In genomic region chr1:116666090-116666489, GRCh38 we compare ENCODE assay signal across 8 cellular contexts. TPM values are rescaled to one million over a fixed set of nuclear protein-coding genes. Genes with fewer than 3 reads are reported as not detected.
DNase-seq lines count a peak whose midpoint lies in the region; ATAC-seq, FAIRE-seq and TF ChIP-seq lines count a peak whose summit lies in the region.

No MANE protein-coding gene starts in this region.

- H2AFZ ChIP-seq in keratinocyte (ENCODE audit: control insufficient read depth, low read length): no peak overlapping the region

- no peak for TF ChIP-seq CTCF in keratinocyte (optimal IDR thresholded peaks at IDR 0.05 in 1 of 3, IDR thresholded peaks at IDR 0.05 in 1 of 3, conservative IDR thresholded peaks at IDR 0.05 in 1 of 3; ENCODE audit: extremely low read depth in 1 of 3, insufficient read depth in 2 of 3, low read length in 3 of 3)

- dilution Hi-C loops in keratinocyte (cut with MboI; ENCODE audit: extremely low pct_ligation_motif_present, low sequenced_read_pairs): no loop called here

- peaks cover 15% of the 10 kb centered on the region for H3K4me1 Mint-ChIP-seq in activated CD4-positive, alpha-beta T cell treated with anti-CD3 and anti-CD28 coated beads, Interleukin-2, amount 10 ng/mL, durations not matched to agents 7 days and 5 days
- peaks cover 2% of the 10 kb centered on the region for H3K4me1 Mint-ChIP-seq in activated CD4-positive, alpha-beta memory T cell treated with anti-CD3 and anti-CD28 coated beads for 36 hours (ENCODE audit: low read depth)
- peaks cover 4% of the 10 kb centered on the region for H3K4me1 Mint-ChIP-seq in stimulated activated effector memory CD8-positive, alpha-beta T cell treated with anti-CD3 and anti-CD28 coated beads, Interleukin-12 subunit alpha, Interleukin-12 subunit beta, amount 100 ng/mL, for 72 hours

- H3K79me2 ChIP-seq in keratinocyte (ENCODE audit: control insufficient read depth, insufficient read depth, low read length): peaks cover 49% of the 10 kb centered on the region

- POLR2A ChIA-PET in activated CD4-positive, alpha-beta T cell treated with anti-CD3 and anti-CD28 coated beads, Interleukin-2, amount 10 ng/mL, durations not matched to agents 7 days and 5 days (lab: Charles Lee): no interaction called here
- POLR2A ChIA-PET in activated CD4-positive, alpha-beta memory T cell treated with anti-CD3 and anti-CD28 coated beads for 36 hours (lab: Charles Lee): no interaction called here

- DNase-seq in activated CD4-positive, alpha-beta T cell treated with anti-CD3 and anti-CD28 coated beads, Interleukin-2, amount 10 ng/mL, durations not matched to agents 7 days and 5 days: no peak
- DNase-seq in activated CD4-positive, alpha-beta T cell treated with anti-CD3 and anti-CD28 coated beads, Interleukin-2, amount 50 U/mL, for 4 hours: no peak
- DNase-seq in activated CD4-positive, alpha-beta memory T cell treated with anti-CD3 and anti-CD28 coated beads for 36 hours: no peak
- DNase-seq in keratinocyte (ENCODE audit: low read depth, low spot score): no peak
- no peak for DNase-seq in stimulated activated effector memory CD8-positive, alpha-beta T cell treated with anti-CD3 and anti-CD28 coated beads, Interleukin-12 subunit alpha, Interleukin-12 subunit beta, amount 100 ng/mL, for 72 hours (ENCODE audit: low spot score in 2 of 2)
- DNase-seq in SW 1271 (lab: John Stamatoyannopoulos, UW): no peak
- DNase-seq in effector CD8-positive, alpha-beta T cell (lab: John Stamatoyannopoulos, UW): no peak

- no peaks in the 10 kb centered on the region for H3K9me3 Mint-ChIP-seq in activated CD4-positive, alpha-beta T cell treated with anti-CD3 and anti-CD28 coated beads, Interleukin-2, amount 10 ng/mL, durations not matched to agents 7 days and 5 days
- H3K9me3 Mint-ChIP-seq in activated CD4-positive, alpha-beta memory T cell treated with anti-CD3 and anti-CD28 coated beads for 36 hours: no peaks in the 10 kb centered on the region
- no peaks in the 10 kb centered on the region for H3K9me3 Mint-ChIP-seq in stimulated activated effector memory CD8-positive, alpha-beta T cell treated with anti-CD3 and anti-CD28 coated beads, Interleukin-12 subunit alpha, Interleukin-12 subunit beta, amount 100 ng/mL, for 72 hours

- no peak overlapping the region for H3K27ac Mint-ChIP-seq in activated CD4-positive, alpha-beta T cell treated with anti-CD3 and anti-CD28 coated beads, Interleukin-2, amount 10 ng/mL, durations not matched to agents 7 days and 5 days
- no peak overlapping the region for H3K27ac Mint-ChIP-seq in activated CD4-positive, alpha-beta memory T cell treated with anti-CD3 and anti-CD28 coated beads for 36 hours
- no peak overlapping the region for H3K27ac Mint-ChIP-seq in stimulated activated effector memory CD8-positive, alpha-beta T cell treated with anti-CD3 and anti-CD28 coated beads, Interleukin-12 subunit alpha, Interleukin-12 subunit beta, amount 100 ng/mL, for 72 hours

- H3K36me3 ChIP-seq in keratinocyte (ENCODE audit: control insufficient read depth in 2 of 2, extremely low read depth in 1 of 2, insufficient read depth in 2 of 2, low read length in 2 of 2): peaks cover 9 to 10% of the 10 kb centered on the region in 2 experiments

- H3K9ac ChIP-seq in keratinocyte (ENCODE audit: control insufficient read depth, extremely low read depth, insufficient read depth, low read length): peak overlapping the region; percentile 70

- H3K9me3 ChIP-seq in keratinocyte (ENCODE audit: control insufficient read depth, low read depth, low read length): no peaks in the 10 kb centered on the region

- peak overlapping the region; percentile 84 for H3K4me2 ChIP-seq in keratinocyte (ENCODE audit: control insufficient read depth, extremely low read depth, insufficient read depth, low read depth, low read length)

- FAIRE-seq in keratinocyte (lab: Jason Lieb, UNC): no peak

- H4K20me1 ChIP-seq in keratinocyte (ENCODE audit: control insufficient read depth, extremely low read depth, insufficient read depth, low read length): no peaks in the 10 kb centered on the region

- H3K4me1 ChIP-seq in keratinocyte (ENCODE audit: control insufficient read depth, extremely low read depth, insufficient read depth, low read length): peaks cover 18% of the 10 kb centered on the region

- peak overlapping the region; percentile 68 for H3K4me3 Mint-ChIP-seq in activated CD4-positive, alpha-beta T cell treated with anti-CD3 and anti-CD28 coated beads, Interleukin-2, amount 10 ng/mL, durations not matched to agents 7 days and 5 days
- peak overlapping the region; percentile 72 for H3K4me3 Mint-ChIP-seq in activated CD4-positive, alpha-beta memory T cell treated with anti-CD3 and anti-CD28 coated beads for 36 hours
- peak overlapping the region; percentile 58 for H3K4me3 Mint-ChIP-seq in stimulated activated effector memory CD8-positive, alpha-beta T cell treated with anti-CD3 and anti-CD28 coated beads, Interleukin-12 subunit alpha, Interleukin-12 subunit beta, amount 100 ng/mL, for 72 hours

- intact Hi-C loops in activated CD4-positive, alpha-beta memory T cell treated with anti-CD3 and anti-CD28 coated beads for 36 hours (cut with micrococcal nuclease): no loop called here

- H3K9me1 ChIP-seq in keratinocyte (ENCODE audit: control insufficient read depth, extremely low read depth, insufficient read depth, low read length): no peaks in the 10 kb centered on the region

- H3K36me3 Mint-ChIP-seq in activated CD4-positive, alpha-beta T cell treated with anti-CD3 and anti-CD28 coated beads, Interleukin-2, amount 10 ng/mL, durations not matched to agents 7 days and 5 days (ENCODE audit: low read depth): no peaks in the 10 kb centered on the region
- no peaks in the 10 kb centered on the region for H3K36me3 Mint-ChIP-seq in activated CD4-positive, alpha-beta memory T cell treated with anti-CD3 and anti-CD28 coated beads for 36 hours
- no peaks in the 10 kb centered on the region for H3K36me3 Mint-ChIP-seq in stimulated activated effector memory CD8-positive, alpha-beta T cell treated with anti-CD3 and anti-CD28 coated beads, Interleukin-12 subunit alpha, Interleukin-12 subunit beta, amount 100 ng/mL, for 72 hours

- ATAC-seq in stimulated activated effector memory CD8-positive, alpha-beta T cell treated with anti-CD3 and anti-CD28 coated beads, Interleukin-12 subunit alpha, Interleukin-12 subunit beta, amount 100 ng/mL, for 72 hours: no peak
- no peak for ATAC-seq in GM21576 (IDR thresholded peaks at IDR 0.05; ENCODE audit: unreplicated experiment)

- CTCF ChIA-PET in activated CD4-positive, alpha-beta T cell treated with anti-CD3 and anti-CD28 coated beads, Interleukin-2, amount 10 ng/mL, durations not matched to agents 7 days and 5 days (lab: Charles Lee): interaction anchor here (0.7 kb wide), 1 partner anchor 508 kb away, joined by 3 read pairs; no protein-coding TSS in a partner anchor
- CTCF ChIA-PET in activated CD4-positive, alpha-beta memory T cell treated with anti-CD3 and anti-CD28 coated beads for 36 hours (lab: Charles Lee): interaction anchor here (2.2 kb wide), 1 partner anchor 92 kb away, joined by 6 read pairs; no protein-coding TSS in a partner anchor

- H3K27me3 Mint-ChIP-seq in activated CD4-positive, alpha-beta T cell treated with anti-CD3 and anti-CD28 coated beads, Interleukin-2, amount 10 ng/mL, durations not matched to agents 7 days and 5 days: peaks cover 50% of the 10 kb centered on the region
- H3K27me3 Mint-ChIP-seq in activated CD4-positive, alpha-beta memory T cell treated with anti-CD3 and anti-CD28 coated beads for 36 hours: peaks cover 21% of the 10 kb centered on the region

- H3K27me3 ChIP-seq in keratinocyte (ENCODE audit: control insufficient read depth, extremely low read depth, insufficient read depth, low read length): no peaks in the 10 kb centered on the region

- peak overlapping the region; percentile 65 to 86 (median 70) for H3K4me3 ChIP-seq in keratinocyte (ENCODE audit: control insufficient read depth in 2 of 3, extremely low read depth in 1 of 3, insufficient read depth in 2 of 3, low read depth in 1 of 3, low read length in 3 of 3)

- H3K27ac ChIP-seq in keratinocyte (ENCODE audit: control insufficient read depth, insufficient read depth, low read length): peak overlapping the region; percentile 55

RNA-seq across cellular contexts. Expression of gene IGSF3, which starts 1.4 kb away (rescaled TPM):
- under 1 TPM; 0.35 to 0.77 TPM for total RNA-seq in activated CD4-positive, alpha-beta T cell treated with anti-CD3 and anti-CD28 coated beads, Interleukin-2, amount 10 ng/mL, durations not matched to agents 7 days and 5 days
- 1 to 10 TPM; 4.1 to 4.2 TPM for total RNA-seq in activated CD4-positive, alpha-beta memory T cell treated with anti-CD3 and anti-CD28 coated beads for 36 hours
- 47.4 to 83.3 TPM (median 53.4 TPM) in 3 replicates for polyA plus RNA-seq in keratinocyte
- polyA plus RNA-seq in keratinocyte (2011; ENCODE audit: low read depth): 9.6 TPM
- polyA plus RNA-seq in keratinocyte (2011; cell fraction: cytosol; rRNA removed): 19.3 and 21.3 TPM in 2 replicates
- polyA plus RNA-seq in keratinocyte (2011; cell fraction: nucleus; rRNA removed): 158 and 171 TPM in 2 replicates
- 20.1 and 45.5 TPM in 2 replicates for polyA plus RNA-seq in keratinocyte (2012; ENCODE audit: low replicate concordance)
- 99.3 to 188 TPM (median 149 TPM) in 3 replicates for polyA minus RNA-seq in keratinocyte
- 77.9 TPM for polyA minus RNA-seq in keratinocyte (2011; cell fraction: cytosol; rRNA and poly(A)+ RNA removed)
- polyA minus RNA-seq in keratinocyte (2011; cell fraction: nucleus; rRNA and poly(A)+ RNA removed): 361 and 389 TPM in 2 replicates
